ENCODE assay signal across 34 cellular contexts in the genomic region with DNA sequence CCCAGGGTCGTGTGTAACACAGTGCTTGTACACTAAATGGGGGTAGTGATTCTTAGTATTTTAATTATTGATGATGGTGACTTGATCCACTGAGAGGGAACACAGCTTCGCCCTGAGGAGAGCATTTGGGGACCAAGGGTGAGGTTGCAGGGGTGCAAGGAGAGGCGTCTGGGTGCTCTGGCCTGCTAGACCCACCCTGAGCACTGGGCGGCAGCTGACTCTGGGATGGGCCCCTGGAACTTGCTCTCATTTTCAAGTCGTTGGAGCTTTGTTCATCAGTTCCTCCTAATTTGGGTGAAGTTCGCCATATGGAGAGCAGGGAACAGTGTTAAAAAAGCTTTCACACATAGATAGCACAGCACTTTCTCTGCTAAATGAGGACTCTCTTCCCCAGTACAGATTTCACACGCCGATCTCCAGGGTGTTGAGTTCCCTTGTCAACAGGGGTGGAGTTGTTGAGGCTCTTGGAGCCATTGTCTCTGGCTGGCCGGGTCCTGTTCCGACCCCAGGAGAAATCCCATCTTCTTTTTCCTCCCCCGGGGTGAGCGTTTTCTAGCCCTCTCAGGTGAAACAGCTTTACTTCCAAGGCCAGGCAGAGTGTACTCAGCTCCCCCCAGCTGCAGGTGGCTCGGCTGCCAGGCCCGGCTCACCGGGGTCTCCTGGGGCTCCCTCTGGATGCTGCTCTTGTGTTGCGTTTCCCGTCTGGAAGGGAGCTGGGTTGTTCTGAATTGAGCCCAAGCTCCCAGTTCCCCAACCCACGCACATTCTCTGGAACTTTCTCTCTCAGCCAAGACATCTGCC.
A peak's percentile ranks its signal among the peaks of the same experiment; 100 is the strongest.
DNase-seq lines count a peak whose midpoint lies in the region; ATAC-seq and TF ChIP-seq lines count a peak whose summit lies in the region.
"Had no signal": no experiment of that assay in that cellular context is flagged by ENCODE, and none has a peak within 500 bp of the region (broad histone marks: within the 10 kb centered on the region; RNA-seq: fewer than 3 reads in every experiment).

No MANE protein-coding gene starts in this region.

- peaks cover 11% of the 10 kb centered on the region for H3K9me3 Mint-ChIP-seq in nephron progenitor cell
- H3K9me3 Mint-ChIP-seq in endothelial cell (ENCODE audit: unreplicated experiment), result no peaks in the 10 kb centered on the region
- H3K9me3 Mint-ChIP-seq: activated naive CD8-positive, alpha-beta T cell treated with anti-CD3 and anti-CD28 coated beads for 36 hours; activated T-cell treated with anti-CD3 and anti-CD28 coated beads, Interleukin-2, amount 50 U/mL, for 24 hours; CD8-positive, alpha-beta memory T cell; natural killer cell treated with Interleukin-12 subunit alpha and Interleukin-12 subunit beta and Interleukin-15 and Interleukin-18, amount 100 ng/mL, for 72 hours; T-helper 1 cell treated with Interleukin-12 subunit alpha and Interleukin-12 subunit beta and Interleukin-4 antibody, amounts not matched to agents 30 μg/mL and 1 μg/mL, for 36 hours had no signal

- no TSS peak for BruUV-seq in IMR-90 (replicated peaks; lab: Mats Ljungman, UMichigan)

- H3K9ac ChIP-seq in IMR-90 (ENCODE audit: low read depth, low read length), result no peak overlapping the region
- H3K9ac ChIP-seq: SK-N-SH had no signal

- WGBS in IMR-90 (ENCODE audit: extremely low coverage in 2 of 2, insufficient read length in 1 of 2), 2 experiments, result 80% methylated on average over 1 of the region's 18 CpGs; no CpG with 5 or more reads in 1 of the 2 experiments
- WGBS in esophagus muscularis mucosa, result 70% methylated on average over 18 of the region's 18 CpGs

- CTCF ChIA-PET in AG04450 (lab: Charles Lee) (interaction anchor here (1.1 to 1.5 kb wide), 2 partner anchors 174 to 175 kb away, joined by 3 read pairs; no protein-coding TSS in a partner anchor), IMR-90 (lab: Yijun Ruan, JAX) (interaction anchor here (0.5 to 1.4 kb wide), 2 partner anchors 15 to 20 kb away, joined by 3 to 4 read pairs; no protein-coding TSS in a partner anchor)

- H3K27ac Mint-ChIP-seq in nephron progenitor cell, result peak overlapping the region; percentile 21
- H3K27ac Mint-ChIP-seq in endothelial cell (ENCODE audit: unreplicated experiment), result no peak overlapping the region
- H3K27ac Mint-ChIP-seq: activated naive CD8-positive, alpha-beta T cell treated with anti-CD3 and anti-CD28 coated beads for 36 hours; activated T-cell treated with anti-CD3 and anti-CD28 coated beads, Interleukin-2, amount 50 U/mL, for 24 hours; CD8-positive, alpha-beta memory T cell; natural killer cell treated with Interleukin-12 subunit alpha and Interleukin-12 subunit beta and Interleukin-15 and Interleukin-18, amount 100 ng/mL, for 72 hours; T-helper 1 cell treated with Interleukin-12 subunit alpha and Interleukin-12 subunit beta and Interleukin-4 antibody, amounts not matched to agents 30 μg/mL and 1 μg/mL, for 36 hours had no signal

- H3K4me1 Mint-ChIP-seq in nephron progenitor cell (peaks cover 14% of the 10 kb centered on the region), endothelial cell (ENCODE audit: unreplicated experiment) (no peaks in the 10 kb centered on the region)
- H3K4me1 Mint-ChIP-seq: activated naive CD8-positive, alpha-beta T cell treated with anti-CD3 and anti-CD28 coated beads for 36 hours; CD8-positive, alpha-beta memory T cell had no signal

- H4K91ac ChIP-seq in IMR-90 (ENCODE audit: insufficient read depth, low read depth, low read length), result no peak overlapping the region

- no peak for ATAC-seq in IMR-90 (ENCODE audit: low read depth)
- ATAC-seq: lower lobe of right lung; mucosa of descending colon; natural killer cell treated with Interleukin-12 subunit alpha and Interleukin-12 subunit beta and Interleukin-15 and Interleukin-18, amount 100 ng/mL, for 72 hours; pancreas; PC-3 had no signal

- H3K4me3 Mint-ChIP-seq in nephron progenitor cell (no peak overlapping the region), endothelial cell (ENCODE audit: unreplicated experiment) (no peak overlapping the region)
- H3K4me3 Mint-ChIP-seq: activated naive CD8-positive, alpha-beta T cell treated with anti-CD3 and anti-CD28 coated beads for 36 hours; activated T-cell treated with anti-CD3 and anti-CD28 coated beads, Interleukin-2, amount 50 U/mL, for 24 hours; CD8-positive, alpha-beta memory T cell; natural killer cell treated with Interleukin-12 subunit alpha and Interleukin-12 subunit beta and Interleukin-15 and Interleukin-18, amount 100 ng/mL, for 72 hours; T-helper 1 cell treated with Interleukin-12 subunit alpha and Interleukin-12 subunit beta and Interleukin-4 antibody, amounts not matched to agents 30 μg/mL and 1 μg/mL, for 36 hours had no signal

- H2BK15ac ChIP-seq in IMR-90 (ENCODE audit: low read depth, low read length), result no peak overlapping the region

- no peaks in the 10 kb centered on the region for H3K36me3 Mint-ChIP-seq in nephron progenitor cell (ENCODE audit: low read depth)
- no peaks in the 10 kb centered on the region for H3K36me3 Mint-ChIP-seq in endothelial cell (ENCODE audit: low read depth, unreplicated experiment)
- H3K36me3 Mint-ChIP-seq: activated naive CD8-positive, alpha-beta T cell treated with anti-CD3 and anti-CD28 coated beads for 36 hours; CD8-positive, alpha-beta memory T cell; natural killer cell treated with Interleukin-12 subunit alpha and Interleukin-12 subunit beta and Interleukin-15 and Interleukin-18, amount 100 ng/mL, for 72 hours had no signal

- no peak for DNase-seq in AG04450 (ENCODE audit: low read depth, low spot score)
- no peak for DNase-seq in IMR-90
- DNase-seq in esophagus muscularis mucosa (ENCODE audit: extremely low spot score), result peak; percentile 85
- no peak for DNase-seq in nephron progenitor cell
- no peak for DNase-seq in activated CD4-positive, alpha-beta T cell treated with anti-CD3 and anti-CD28 coated beads, Interleukin-2, amount 50 U/mL, for 1 hour
- no peak for DNase-seq in NK-92 (lab: John Stamatoyannopoulos, UW; ENCODE audit: unreplicated experiment)
- DNase-seq in endothelial cell (ENCODE audit: low spot score), result no peak
- DNase-seq in DMS114 treated with DMSO at 0.1 percent for 48 hours (lab: John Stamatoyannopoulos, UW; ENCODE audit: unreplicated experiment), result no peak
- DNase-seq: activated CD4-positive, CD25-positive, alpha-beta regulatory T cell; activated effector memory CD4-positive, alpha-beta T cell treated with anti-CD3 and anti-CD28 coated beads, Interleukin-2, amount 50 U/mL, for 16 hours; activated naive CD8-positive, alpha-beta T cell treated with anti-CD3 and anti-CD28 coated beads for 36 hours; activated T-cell treated with anti-CD3 and anti-CD28 coated beads, Interleukin-2, amount 50 U/mL, for 24 hours; aorta; BE2C; CD8-positive, alpha-beta memory T cell; colonic mucosa; DMS 273 treated with DMSO at 0.1 percent for 48 hours; effector memory CD4-positive, alpha-beta T cell; erythroblast; glutamatergic neuron; HCEC 1CT; lower lobe of right lung; mucosa of descending colon; MV-4-11; NCI-H1436; NCI-H526 treated with DMSO at 0.1 percent for 48 hours; pancreas; PC-3; SK-N-SH; small intestine; stimulated activated naive CD4-positive, alpha-beta T cell treated with Interleukin-2 at 50 U/mL for 16 hours had no signal

- intact Hi-C loops in IMR-90 (cut with micrococcal nuclease), result no loop called here
- intact Hi-C loops in esophagus muscularis mucosa (cut with DNase I), result no loop called here

- no peaks in the 10 kb centered on the region for H3K36me3 ChIP-seq in IMR-90 (ENCODE audit: control insufficient read depth, insufficient read depth, low read length)
- H3K36me3 ChIP-seq in esophagus muscularis mucosa, result no peaks in the 10 kb centered on the region
- H3K36me3 ChIP-seq: BE2C, colonic mucosa, lower lobe of right lung, pancreas, thoracic aorta had no signal

- no peak overlapping the region for H2BK20ac ChIP-seq in IMR-90 (ENCODE audit: low read depth, low read length)

- peak overlapping the region; percentile 35 for H2AFZ ChIP-seq in IMR-90 (replicated peaks; ENCODE audit: low read length, poor library complexity)

- POLR2A ChIA-PET in AG04450 (lab: Yijun Ruan, JAX), result no interaction called here
- POLR2A ChIA-PET in IMR-90 (lab: Charles Lee; ENCODE audit: unreplicated experiment), result no interaction called here

- TF ChIP-seq POLR2A in IMR-90 (IDR thresholded peaks at IDR 0.05; ENCODE audit: low read depth, low read length), result no peak
- TF ChIP-seq POLR2A in esophagus muscularis mucosa (IDR thresholded peaks at IDR 0.05; ENCODE audit: low read depth), result no peak

- H3K27me3 Mint-ChIP-seq in nephron progenitor cell (ENCODE audit: low read depth, poor library complexity) (peaks cover 21% of the 10 kb centered on the region), endothelial cell (ENCODE audit: unreplicated experiment) (peaks cover 4% of the 10 kb centered on the region)

- H3K4me3 ChIP-seq in AG04450 (ENCODE audit: low read depth, low read length), result no peak overlapping the region
- no peak overlapping the region for H3K4me3 ChIP-seq in IMR-90 (ENCODE audit: insufficient read depth, low read depth, low read length)
- no peak overlapping the region for H3K4me3 ChIP-seq in esophagus muscularis mucosa
- H3K4me3 ChIP-seq: colonic mucosa, lower lobe of right lung, mucosa of descending colon, pancreas, thoracic aorta had no signal

- dilution Hi-C loops in IMR-90 (cut with HindIII; ENCODE audit: low sequenced_read_pairs, unreplicated experiment), result no loop called here

- no peak overlapping the region for H4K5ac ChIP-seq in IMR-90 (ENCODE audit: low read depth, low read length)

- no peak overlapping the region for H3K23ac ChIP-seq in IMR-90 (ENCODE audit: low read depth, low read length)

- H3K27me3 ChIP-seq in AG04450 (ENCODE audit: control insufficient read depth, insufficient read depth, low read length), result no peaks in the 10 kb centered on the region
- H3K27me3 ChIP-seq in IMR-90 (ENCODE audit: control insufficient read depth, insufficient read depth, low read length), result no peaks in the 10 kb centered on the region
- H3K27me3 ChIP-seq in esophagus muscularis mucosa, result no peaks in the 10 kb centered on the region
- H3K27me3 ChIP-seq: BE2C, colonic mucosa, pancreas had no signal

- peak overlapping the region; percentile 11 for H3K27ac ChIP-seq in AG04450 (ENCODE audit: low read depth, low read length)
- H3K27ac ChIP-seq in IMR-90 (ENCODE audit: insufficient read depth, low read length), result no peak overlapping the region
- H3K27ac ChIP-seq in esophagus muscularis mucosa (replicated peaks in 1 of 4), result no peak overlapping the region
- H3K27ac ChIP-seq: colonic mucosa, lower lobe of right lung, pancreas, thoracic aorta had no signal

- no peak overlapping the region; the same call in 1 of the 2 replicates for H3K56ac ChIP-seq in IMR-90 (ENCODE audit: extremely low read depth, insufficient read depth, low read length)

- H4K8ac ChIP-seq in IMR-90 (ENCODE audit: low read depth in 2 of 2, low read length in 2 of 2), result no peak overlapping the region

- no peak overlapping the region for H2BK120ac ChIP-seq in IMR-90 (ENCODE audit: low read depth, low read length)

- in situ Hi-C loops in IMR-90 (cut with MboI; ENCODE audit: low sequenced_read_pairs), result no loop called here

- TF ChIP-seq CTCF in AG04450 (IDR thresholded peaks at IDR 0.05; ENCODE audit: low read depth, low read length) (no peak), IMR-90 (conservative IDR thresholded peaks at IDR 0.05; ENCODE audit: low read depth, low read length) (no peak), esophagus muscularis mucosa (IDR thresholded peaks at IDR 0.05) (no peak), nephron progenitor cell (IDR thresholded peaks at IDR 0.05) (no peak), endothelial cell (IDR thresholded peaks at IDR 0.05; ENCODE audit: unreplicated experiment) (no peak)

- no peaks in the 10 kb centered on the region for H3K9me1 ChIP-seq in IMR-90 (ENCODE audit: insufficient read depth, low read length)

- no peaks in the 10 kb centered on the region for H3K79me1 ChIP-seq in IMR-90 (ENCODE audit: low read depth in 1 of 2, low read length in 2 of 2)

- TF ChIP-seq RAD21 in IMR-90 (IDR thresholded peaks at IDR 0.05; ENCODE audit: low read length), result no peak

- no peak overlapping the region for H3K18ac ChIP-seq in IMR-90 (ENCODE audit: low read depth, low read length)

- no peak overlapping the region for H3K14ac ChIP-seq in IMR-90 (replicated peaks; ENCODE audit: low read depth, low read length)

- H3K4ac ChIP-seq in IMR-90 (ENCODE audit: low read depth, low read length), result no peak overlapping the region

- H2AK9ac ChIP-seq in IMR-90 (replicated peaks; ENCODE audit: low read depth, low read length, poor library complexity), result no peak overlapping the region

- H4K20me1 ChIP-seq in IMR-90 (ENCODE audit: insufficient read depth, low read length), result no peaks in the 10 kb centered on the region

- H3K4me2 ChIP-seq in IMR-90 (ENCODE audit: low read depth, low read length), result no peak overlapping the region
- H3K4me2 ChIP-seq: SK-N-SH had no signal

- H3K9me3 ChIP-seq in AG04450 (ENCODE audit: control insufficient read depth, insufficient read depth, low read length) (no peaks in the 10 kb centered on the region; the same call in 1 of the 2 replicates), IMR-90 (ENCODE audit: control insufficient read depth, insufficient read depth, low read length) (peaks cover 2% of the 10 kb centered on the region; the same call in 1 of the 2 replicates), esophagus muscularis mucosa (no peaks in the 10 kb centered on the region)
- H3K9me3 ChIP-seq: BE2C, colonic mucosa, lower lobe of right lung, mucosa of descending colon, pancreas, SK-N-SH, thoracic aorta had no signal

- no peak overlapping the region for H2AK5ac ChIP-seq in IMR-90 (ENCODE audit: low read depth, low read length)

- H3K4me1 ChIP-seq in IMR-90 (ENCODE audit: control insufficient read depth, insufficient read depth, low read length) (no peaks in the 10 kb centered on the region), esophagus muscularis mucosa (no peaks in the 10 kb centered on the region)
- H3K4me1 ChIP-seq: BE2C, colonic mucosa, lower lobe of right lung, pancreas had no signal

- H2BK5ac ChIP-seq in IMR-90 (ENCODE audit: low read depth, low read length, poor library complexity, severe bottlenecking), result no peak overlapping the region

- TF ChIP-seq EP300 in esophagus muscularis mucosa (IDR thresholded peaks at IDR 0.05), result no peak
